ENCODE assay signal across 18 cellular contexts in genomic region chr10:69583106-69583505, GRCh38. TPM values are rescaled to one million over a fixed set of nuclear protein-coding genes. Genes with fewer than 3 reads are reported as not detected.
DNase-seq lines count a peak whose midpoint lies in the region; ATAC-seq and TF ChIP-seq lines count a peak whose summit lies in the region.
"Had no signal": no experiment of that assay in that cellular context is flagged by ENCODE, and none has a peak within 500 bp of the region (broad histone marks: within the 10 kb centered on the region; RNA-seq: fewer than 3 reads in every experiment).

No MANE protein-coding gene starts in this region.

- no peak overlapping the region for H3K27ac ChIP-seq in IMR-90 (ENCODE audit: insufficient read depth, low read length)
- H3K27ac ChIP-seq in SJCRH30: peak overlapping the region; percentile 90
- H3K27ac ChIP-seq in suprapubic skin: no peak overlapping the region
- H3K27ac ChIP-seq: C4-2B had no signal

- H4K20me1 ChIP-seq in IMR-90 (ENCODE audit: insufficient read depth, low read length): no peaks in the 10 kb centered on the region
- H4K20me1 ChIP-seq in Loucy (ENCODE audit: insufficient read depth, low read length, poor library complexity, severe bottlenecking): no peaks in the 10 kb centered on the region

- H3K27me3 ChIP-seq in IMR-90 (ENCODE audit: control insufficient read depth, insufficient read depth, low read length) (peaks cover 31% of the 10 kb centered on the region), Loucy (ENCODE audit: insufficient read depth, low read length, poor library complexity, severe bottlenecking) (no peaks in the 10 kb centered on the region), SJCRH30 (no peaks in the 10 kb centered on the region), suprapubic skin (peaks cover 52% of the 10 kb centered on the region)

- dilution Hi-C loops in IMR-90 (cut with HindIII; ENCODE audit: low sequenced_read_pairs, unreplicated experiment): no loop called here

- intact Hi-C loops in IMR-90 (cut with micrococcal nuclease): no loop called here

- H4K91ac ChIP-seq in IMR-90 (ENCODE audit: insufficient read depth, low read depth, low read length): no peak overlapping the region

- no peak overlapping the region for H2AK5ac ChIP-seq in IMR-90 (ENCODE audit: low read depth, low read length)

- no peak for TF ChIP-seq RAD21 in IMR-90 (IDR thresholded peaks at IDR 0.05; ENCODE audit: low read length)

- no peaks in the 10 kb centered on the region for H3K9me2 ChIP-seq in Loucy (replicated peaks; ENCODE audit: low read depth, low read length)

- POLR2A ChIA-PET in IMR-90 (lab: Charles Lee; ENCODE audit: unreplicated experiment): no interaction called here

- WGBS in IMR-90 (ENCODE audit: extremely low coverage in 2 of 2, insufficient read length in 1 of 2), 2 experiments: 60% methylated on average over 1 of the region's 2 CpGs; no CpG with 5 or more reads in 1 of the 2 experiments
- WGBS in suprapubic skin: 31% methylated on average over 2 of the region's 2 CpGs

- no peak overlapping the region for H2BK20ac ChIP-seq in IMR-90 (ENCODE audit: low read depth, low read length)

- no peak overlapping the region for H3K27ac Mint-ChIP-seq in stimulated activated naive B cell treated with anti-CD40 and anti-IgM and Interleukin-4, amounts not matched to agents 10 μg/mL and 1 μg/mL and 100 μg/mL, for 72 hours
- H3K27ac Mint-ChIP-seq: CD4-positive, alpha-beta T cell; H9 had no signal

- peaks cover 39 to 42% of the 10 kb centered on the region in 2 donors for H3K27me3 Mint-ChIP-seq in stimulated activated naive B cell treated with anti-CD40 and anti-IgM and Interleukin-4, amounts not matched to agents 10 μg/mL and 1 μg/mL and 100 μg/mL, for 72 hours

- H2BK5ac ChIP-seq in IMR-90 (ENCODE audit: low read depth, low read length, poor library complexity, severe bottlenecking): no peak overlapping the region

- H3K4me3 ChIP-seq in IMR-90 (ENCODE audit: insufficient read depth, low read depth, low read length) (no peak overlapping the region), Loucy (ENCODE audit: low read length, poor library complexity, severe bottlenecking) (no peak overlapping the region), SJCRH30 (no peak overlapping the region), suprapubic skin (no peak overlapping the region)

- DNase-seq in IMR-90 (no peak), NCI-H524 treated with DMSO at 0.1 percent for 48 hours (lab: John Stamatoyannopoulos, UW) (peak; percentile 83), SJCRH30 (peak; percentile 69 to 93), suprapubic skin (ENCODE audit: low spot score in 2 of 2) (no peak)
- DNase-seq in stimulated activated naive CD8-positive, alpha-beta T cell treated with anti-CD3 and anti-CD28 coated beads, Interleukin-15, Interleukin-2, amounts not matched to agents 100 U/mL and 50 U/mL, for 24 hours: no peak
- no peak for DNase-seq in stimulated activated naive B cell treated with anti-CD40 and anti-IgM and Interleukin-4, amounts not matched to agents 10 μg/mL and 1 μg/mL and 100 μg/mL, for 72 hours
- DNase-seq: ACHN; AML-193; Caco-2; CD4-positive, alpha-beta T cell; DMS79 treated with DMSO at 0.1 percent for 48 hours; GF-D8; GOT3; H9 had no signal

- TF ChIP-seq POLR2A in IMR-90 (IDR thresholded peaks at IDR 0.05; ENCODE audit: low read depth, low read length): no peak
- no peak for TF ChIP-seq POLR2A in suprapubic skin (IDR thresholded peaks at IDR 0.05)

- H3K18ac ChIP-seq in IMR-90 (ENCODE audit: low read depth, low read length): no peak overlapping the region

- H3K9me3 Mint-ChIP-seq in stimulated activated naive B cell treated with anti-CD40 and anti-IgM and Interleukin-4, amounts not matched to agents 10 μg/mL and 1 μg/mL and 100 μg/mL, for 72 hours: no peaks in the 10 kb centered on the region
- H3K9me3 Mint-ChIP-seq: CD4-positive, alpha-beta T cell had no signal

- H4K8ac ChIP-seq in IMR-90 (ENCODE audit: low read depth in 2 of 2, low read length in 2 of 2): no peak overlapping the region

- no peaks in the 10 kb centered on the region for H3K4me1 Mint-ChIP-seq in stimulated activated naive B cell treated with anti-CD40 and anti-IgM and Interleukin-4, amounts not matched to agents 10 μg/mL and 1 μg/mL and 100 μg/mL, for 72 hours

- no peak overlapping the region for H3K4me3 Mint-ChIP-seq in stimulated activated naive B cell treated with anti-CD40 and anti-IgM and Interleukin-4, amounts not matched to agents 10 μg/mL and 1 μg/mL and 100 μg/mL, for 72 hours
- H3K4me3 Mint-ChIP-seq: CD4-positive, alpha-beta T cell; H9 had no signal

- no peak overlapping the region for H3K9ac ChIP-seq in IMR-90 (ENCODE audit: low read depth, low read length)
- H3K9ac ChIP-seq in Loucy (ENCODE audit: low read depth, low read length, poor library complexity, severe bottlenecking): no peak overlapping the region

- no TSS peak for BruUV-seq in IMR-90 (replicated peaks; lab: Mats Ljungman, UMichigan)

- no peak overlapping the region for H3K4ac ChIP-seq in IMR-90 (ENCODE audit: low read depth, low read length)

- no peaks in the 10 kb centered on the region; the same call in 1 of the 2 replicates for H3F3A ChIP-seq in Loucy (ENCODE audit: low read depth)

- TF ChIP-seq CTCF in IMR-90 (conservative IDR thresholded peaks at IDR 0.05; ENCODE audit: low read depth, low read length): no peak
- TF ChIP-seq CTCF in Loucy (conservative IDR thresholded peaks at IDR 0.05; ENCODE audit: low read length): no peak
- no peak for TF ChIP-seq CTCF in suprapubic skin (IDR thresholded peaks at IDR 0.05)

- H3K79me2 ChIP-seq in Loucy (ENCODE audit: insufficient read depth, low read length): no peaks in the 10 kb centered on the region

- no peaks in the 10 kb centered on the region for H3K9me3 ChIP-seq in IMR-90 (ENCODE audit: control insufficient read depth, insufficient read depth, low read length)
- no peaks in the 10 kb centered on the region for H3K9me3 ChIP-seq in Loucy (ENCODE audit: insufficient read depth, low read depth, low read length)
- H3K9me3 ChIP-seq in SJCRH30 (replicated peaks): no peaks in the 10 kb centered on the region
- H3K9me3 ChIP-seq in suprapubic skin: no peaks in the 10 kb centered on the region
- H3K9me3 ChIP-seq: Caco-2 had no signal

- H2BK120ac ChIP-seq in IMR-90 (ENCODE audit: low read depth, low read length): no peak overlapping the region

- ATAC-seq in IMR-90 (ENCODE audit: low read depth): no peak
- no peak for ATAC-seq in stimulated activated naive CD8-positive, alpha-beta T cell treated with anti-CD3 and anti-CD28 coated beads, Interleukin-15, Interleukin-2, amounts not matched to agents 100 U/mL and 50 U/mL, for 24 hours
- ATAC-seq in HG03159 (IDR thresholded peaks at IDR 0.05; ENCODE audit: unreplicated experiment): no peak
- no peak for ATAC-seq in stimulated activated naive B cell treated with anti-CD40 and anti-IgM and Interleukin-4, amounts not matched to agents 10 μg/mL and 1 μg/mL and 100 μg/mL, for 72 hours (replicated peaks)

- no peak overlapping the region for H4K5ac ChIP-seq in IMR-90 (ENCODE audit: low read depth, low read length)

- H3K56ac ChIP-seq in IMR-90 (ENCODE audit: extremely low read depth, insufficient read depth, low read length): no peak overlapping the region

- CTCF ChIA-PET in IMR-90 (lab: Yijun Ruan, JAX): interaction anchor here (0.6 kb wide), 1 partner anchor 1590 kb away, joined by 3 read pairs; no protein-coding TSS in a partner anchor

- H3K4me2 ChIP-seq in IMR-90 (ENCODE audit: low read depth, low read length) (no peak overlapping the region), Loucy (ENCODE audit: low read depth, low read length, poor library complexity, severe bottlenecking) (no peak overlapping the region)

- no peaks in the 10 kb centered on the region for H3K79me1 ChIP-seq in IMR-90 (ENCODE audit: low read depth in 1 of 2, low read length in 2 of 2)

- H3K23ac ChIP-seq in IMR-90 (ENCODE audit: low read depth, low read length): no peak overlapping the region

- H3K4me1 ChIP-seq in IMR-90 (ENCODE audit: control insufficient read depth, insufficient read depth, low read length) (no peaks in the 10 kb centered on the region), Loucy (ENCODE audit: insufficient read depth, low read length, poor library complexity, severe bottlenecking) (peaks cover 17% of the 10 kb centered on the region), SJCRH30 (peaks cover 40% of the 10 kb centered on the region), suprapubic skin (no peaks in the 10 kb centered on the region)
- H3K4me1 ChIP-seq: Caco-2 had no signal

- H3K14ac ChIP-seq in IMR-90 (replicated peaks; ENCODE audit: low read depth, low read length): no peak overlapping the region

- no peak overlapping the region for H2AFZ ChIP-seq in IMR-90 (replicated peaks; ENCODE audit: low read length, poor library complexity)
- H2AFZ ChIP-seq in Loucy (ENCODE audit: low read length): 0 out of 2 replicates have a peak overlapping the region, but pooled peaks have one; percentile 4

- peak overlapping the region; percentile 35 for H2AK9ac ChIP-seq in IMR-90 (replicated peaks; ENCODE audit: low read depth, low read length, poor library complexity)

- no peaks in the 10 kb centered on the region for H3K36me3 Mint-ChIP-seq in stimulated activated naive B cell treated with anti-CD40 and anti-IgM and Interleukin-4, amounts not matched to agents 10 μg/mL and 1 μg/mL and 100 μg/mL, for 72 hours

- H2BK15ac ChIP-seq in IMR-90 (ENCODE audit: low read depth, low read length): no peak overlapping the region

- no peak for TF ChIP-seq EP300 in suprapubic skin (IDR thresholded peaks at IDR 0.05)

- no peaks in the 10 kb centered on the region for H3K9me1 ChIP-seq in IMR-90 (ENCODE audit: insufficient read depth, low read length)

- in situ Hi-C loops in IMR-90 (cut with MboI; ENCODE audit: low sequenced_read_pairs): no loop called here

- H3K36me3 ChIP-seq in IMR-90 (ENCODE audit: control insufficient read depth, insufficient read depth, low read length) (no peaks in the 10 kb centered on the region), Loucy (ENCODE audit: insufficient read depth, low read length) (no peaks in the 10 kb centered on the region), SJCRH30 (no peaks in the 10 kb centered on the region), suprapubic skin (no peaks in the 10 kb centered on the region)

TF ChIP-seq in IMR-90, 13 proteins besides CTCF, POLR2A, EP300 and RAD21 (continues in another document):
- TF ChIP-seq CHD1 (IDR thresholded peaks at IDR 0.05; ENCODE audit: low read depth, low read length) (no peak), RCOR1 (IDR thresholded peaks at IDR 0.05; ENCODE audit: insufficient replicate concordance, low read length) (no peak)

RNA-seq across cellular contexts. Expression of gene NEUROG3, which starts 9.9 kb away (rescaled TPM):
- total RNA-seq in IMR-90 (2012; rRNA removed) (not detected in 2 replicates), suprapubic skin (not detected)
- polyA plus RNA-seq in IMR-90 (2012; rRNA removed): not detected in 2 replicates
- polyA plus RNA-seq in IMR-90 (2012; cell fraction: cytosol; rRNA removed): not detected in 2 replicates
- not detected in 2 replicates for polyA plus RNA-seq in IMR-90 (2012; cell fraction: nucleus; rRNA removed; ENCODE audit: low replicate concordance)
- 0.26 TPM in 1 of 2 replicates, not detected in the other for total RNA-seq in SJCRH30 (2014; rRNA removed; shearing (Covaris generic))
- total RNA-seq: Caco-2; CD4-positive, alpha-beta T cell; H9 had no signal
- polyA plus RNA-seq: BJ had no signal

RNA-seq across cellular contexts. Expression of gene FAM241B, which starts 46.9 kb away (rescaled TPM):
- total RNA-seq in IMR-90 (2012; rRNA removed) (0.18 and 0.28 TPM in 2 replicates), suprapubic skin (1 to 10 TPM in 3 of 4 donors, under 1 TPM in 1; 0.49 to 4.3 (median 2.5) TPM)
- polyA plus RNA-seq in IMR-90 (2012; rRNA removed): 1.2 and 1.4 TPM in 2 replicates
- polyA plus RNA-seq in IMR-90 (2012; cell fraction: cytosol; rRNA removed): 0.79 and 1.4 TPM in 2 replicates
- polyA plus RNA-seq in IMR-90 (2012; cell fraction: nucleus; rRNA removed; ENCODE audit: low replicate concordance): 0.96 and 1.1 TPM in 2 replicates
- total RNA-seq in SJCRH30 (2014; rRNA removed; shearing (Covaris generic)): 0.86 and 1.2 TPM in 2 replicates

Comparison
In these comparisons a context has a peak if more than half of its experiments do, and no peak if none do; other contexts are left out.
1. DNase-seq: peak in NCI-H524 treated with DMSO at 0.1 percent for 48 hours (single experiment) and SJCRH30 (2 of 2); none in IMR-90 (single experiment), stimulated activated naive CD8-positive, alpha-beta T cell treated with anti-CD3 and anti-CD28 coated beads, Interleukin-15, Interleukin-2, amounts not matched to agents 100 U/mL and 50 U/mL, for 24 hours (single experiment), suprapubic skin (0 of 2) and stimulated activated naive B cell treated with anti-CD40 and anti-IgM and Interleukin-4, amounts not matched to agents 10 μg/mL and 1 μg/mL and 100 μg/mL, for 72 hours (single experiment).